Comparison of ENCODE assay signal across 8 cellular contexts in the genomic region with DNA sequence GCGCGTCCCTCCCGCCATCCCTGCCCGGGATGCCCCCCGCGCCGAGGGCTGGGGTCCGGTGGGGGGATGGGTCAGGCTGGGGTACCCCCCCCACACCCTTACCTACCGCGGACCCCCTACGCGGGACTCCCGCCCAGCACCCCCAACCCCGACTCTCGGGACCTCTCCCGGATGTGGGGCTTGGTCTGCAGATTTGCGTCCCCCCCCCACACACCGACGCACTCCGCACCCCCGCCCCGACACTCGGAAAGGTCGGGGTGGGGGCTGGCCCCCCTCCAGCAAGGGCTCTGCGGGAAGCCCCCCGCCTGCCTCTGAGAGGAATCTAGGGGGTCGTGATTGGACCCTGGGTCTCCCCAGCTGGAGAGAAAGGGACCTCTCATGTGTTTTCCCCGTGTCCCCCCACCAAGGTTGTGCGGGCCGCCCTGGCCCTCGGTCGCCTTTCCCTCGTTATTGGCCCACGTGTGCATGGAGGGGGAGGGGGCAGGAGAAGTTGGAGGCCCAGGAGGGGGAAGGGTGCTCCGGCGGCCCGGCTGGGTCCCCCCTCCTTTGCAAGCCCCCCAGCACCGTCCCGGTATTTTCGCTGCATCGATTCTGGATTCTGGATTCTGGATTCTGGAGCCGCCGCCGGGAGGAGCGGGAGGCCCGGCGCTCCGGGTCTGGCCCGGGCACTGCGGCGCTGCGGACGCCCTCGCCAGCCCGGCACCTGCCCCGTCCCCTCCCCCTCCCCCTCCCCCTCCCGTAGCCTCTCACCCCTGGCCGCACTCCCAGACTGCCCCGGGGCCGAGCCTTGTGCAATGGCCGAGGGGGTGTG. TPM values are rescaled to one million over a fixed set of nuclear protein-coding genes. Genes with fewer than 3 reads are reported as not detected.
DNase-seq lines count a peak whose midpoint lies in the region; ATAC-seq and TF ChIP-seq lines count a peak whose summit lies in the region.

No MANE protein-coding gene starts in this region.

- H3K27ac ChIP-seq in cingulate gyrus (ENCODE audit: low read depth, low read length) (peak overlapping the region; percentile 81), transverse colon (peak overlapping the region; percentile 94 to 100 (median 97))

- 0% methylated on average over 28 of the region's 61 CpGs; no CpG with 5 or more reads in 1 of the 2 donors for WGBS in transverse colon (ENCODE audit: low coverage in 1 of 2), 2 donors

- H3K36me3 ChIP-seq in transverse colon, result no peaks in the 10 kb centered on the region

- peak; percentile 33 for TF ChIP-seq POLR2A in transverse colon (IDR thresholded peaks at IDR 0.05)

- no peaks in the 10 kb centered on the region for H3K27me3 ChIP-seq in transverse colon

- no peak for TF ChIP-seq EP300 in transverse colon (IDR thresholded peaks at IDR 0.05; ENCODE audit: low read depth)

- no peak for ATAC-seq in GM19023 (IDR thresholded peaks at IDR 0.05; ENCODE audit: unreplicated experiment)

- peak overlapping the region; percentile 59 to 91 (median 84) for H3K4me3 ChIP-seq in transverse colon

- H3K4me1 ChIP-seq in transverse colon, result peaks cover 7 to 63% (median 31%) of the 10 kb centered on the region in 4 donors

- in situ Hi-C loops in transverse colon (cut with MboI; ENCODE audit: low pct_ligation_motif_present in 1 of 4, low pct_unique_long_range_greater_than_20kb in 1 of 4, low sequenced_read_pairs in 3 of 4), result no loop called here

- intact Hi-C loops in transverse colon (cut with DNase I; ENCODE audit: low total_unique reads), result loop anchor here (2.0 kb wide), 1 partner anchor 38 kb away; no protein-coding TSS in a partner anchor

- peak; percentile 68 for DNase-seq in activated CD8-positive, alpha-beta memory T cell treated with anti-CD3 and anti-CD28 coated beads for 24 hours
- no peak for DNase-seq in activated CD8-positive, alpha-beta memory T cell treated with anti-CD3 and anti-CD28 coated beads, Interleukin-2, amount 50 U/mL, for 4 hours
- DNase-seq in OCI-M1 (lab: John Stamatoyannopoulos, UW), result peak; percentile 72
- DNase-seq in medulla oblongata (ENCODE audit: extremely low spot score), result peak; percentile 74
- DNase-seq in transverse colon, result peak; percentile 54
- DNase-seq in occipital lobe (lab: John Stamatoyannopoulos, UW), result no peak

- no peak for TF ChIP-seq CTCF in transverse colon (IDR thresholded peaks at IDR 0.05)

- no peaks in the 10 kb centered on the region for H3K9me3 ChIP-seq in transverse colon

RNA-seq across cellular contexts. Expression of a gene that starts 0.6 kb away (rescaled TPM):
- total RNA-seq in transverse colon (100 to 1,000 TPM in 1 of 4 donors, 10 to 100 TPM in 3; 39.9 to 145 (median 68.1) TPM), occipital lobe (6.6 TPM)

Comparison
In these comparisons a context has a peak if more than half of its experiments do, and no peak if none do; other contexts are left out.
1. DNase-seq: peak in activated CD8-positive, alpha-beta memory T cell treated with anti-CD3 and anti-CD28 coated beads for 24 hours (single experiment), OCI-M1 (single experiment), medulla oblongata (single experiment) and transverse colon (single experiment); none in activated CD8-positive, alpha-beta memory T cell treated with anti-CD3 and anti-CD28 coated beads, Interleukin-2, amount 50 U/mL, for 4 hours (single experiment) and occipital lobe (single experiment).